ENCODE assay signal across 10 cellular contexts in the genomic region with DNA sequence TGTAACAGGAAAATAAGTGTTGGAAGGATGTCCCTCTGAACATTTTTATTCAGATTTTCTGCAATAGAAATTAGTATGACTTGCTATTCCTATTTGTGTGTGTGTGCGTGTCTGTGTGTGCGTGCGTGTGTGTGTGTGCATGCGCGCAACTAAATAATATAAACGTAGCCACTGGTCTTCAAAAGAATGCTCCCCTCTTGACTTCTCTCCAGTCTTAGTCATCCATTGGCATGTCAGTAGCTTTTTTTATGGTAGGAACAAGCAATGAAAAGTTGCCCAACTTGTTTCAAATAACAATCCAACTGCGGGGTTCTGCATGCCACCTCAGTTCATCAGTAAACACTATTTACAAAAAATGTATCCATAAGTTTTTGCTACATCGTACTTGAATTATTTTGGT.
DNase-seq lines count a peak whose midpoint lies in the region; FAIRE-seq and TF ChIP-seq lines count a peak whose summit lies in the region.
"Had no signal": no experiment of that assay in that cellular context is flagged by ENCODE, and none has a peak within 500 bp of the region (broad histone marks: within the 10 kb centered on the region; RNA-seq: fewer than 3 reads in every experiment).

No MANE protein-coding gene starts in this region.

- DNase-seq in AG08395 (ENCODE audit: low spot score), result peak; percentile 64
- DNase-seq in HPDE6-E6E7 (ENCODE audit: extremely low spot score), result peak; percentile 4
- DNase-seq in bronchial epithelial cell (ENCODE audit: low read depth), result peak; percentile 62
- peak; percentile 69 for DNase-seq in kidney tubule cell (ENCODE audit: low spot score)
- no peak for DNase-seq in T-helper 2 cell
- DNase-seq in head of caudate nucleus, result no peak
- DNase-seq in D341Med (ENCODE audit: low spot score), result no peak
- DNase-seq in glomerular visceral epithelial cell (ENCODE audit: extremely low spot score), result no peak
- DNase-seq: NCI-H1092, RPMI8226 had no signal

- H3K4me3 ChIP-seq in bronchial epithelial cell (ENCODE audit: low read depth, low read length), result no peak overlapping the region

- no peak for TF ChIP-seq CTCF in bronchial epithelial cell (IDR thresholded peaks at IDR 0.05; ENCODE audit: insufficient read depth, low read length, severe bottlenecking)

- H3K27me3 ChIP-seq in bronchial epithelial cell (ENCODE audit: control insufficient read depth, insufficient read depth, low read length), result no peaks in the 10 kb centered on the region

- no peak for FAIRE-seq in bronchial epithelial cell (lab: Jason Lieb, UNC)

- H3K36me3 ChIP-seq in bronchial epithelial cell (ENCODE audit: control insufficient read depth, insufficient read depth, low read length), result no peaks in the 10 kb centered on the region

- intact Hi-C loops in head of caudate nucleus (cut with DNase I), result no loop called here

Comparison
In these comparisons a context has a peak if more than half of its experiments do, and no peak if none do; other contexts are left out.
1. DNase-seq: peak in AG08395 (single experiment), HPDE6-E6E7 (single experiment), bronchial epithelial cell (single experiment) and kidney tubule cell (single experiment); none in T-helper 2 cell (0 of 5), head of caudate nucleus (0 of 42), D341Med (single experiment) and glomerular visceral epithelial cell (single experiment).